ENCODE assay signal across 36 cellular contexts in genomic region chr6:73209117-73209516, GRCh38. TPM values are rescaled to one million over a fixed set of nuclear protein-coding genes. Genes with fewer than 3 reads are reported as not detected.
"Had no signal": no experiment of that assay in that cellular context is flagged by ENCODE, and none has a peak within 500 bp of the region (broad histone marks: within the 10 kb centered on the region; RNA-seq: fewer than 3 reads in every experiment).

No MANE protein-coding gene starts in this region.

- ATAC-seq: activated CD8-positive, alpha-beta T cell treated with anti-CD3 and anti-CD28 coated beads for 36 hours; activated naive CD4-positive, alpha-beta T cell treated with anti-CD3 and anti-CD28 coated beads, Interleukin-2, amount 50 U/mL, for 72 hours; activated T-cell treated with anti-CD3 and anti-CD28 coated beads, Interleukin-2, amount 50 U/mL, for 4 hours; activated T-cell treated with anti-CD3 and anti-CD28 coated beads, Interleukin-2, amount 50 U/mL, for 72 hours; activated T-helper 17 cell treated with anti-CD3 and anti-CD28 coated beads, Interleukin-2, amount 50 U/mL, for 72 hours; body of pancreas had no signal

- H3K4me3 Mint-ChIP-seq: activated B cell treated with CpG ODN at 0.5 μM for 24 hours; activated CD4-positive, alpha-beta memory T cell treated with anti-CD3 and anti-CD28 coated beads for 36 hours; activated CD4-positive, alpha-beta T cell treated with anti-CD3 and anti-CD28 coated beads, Interleukin-2, amount 10 ng/mL, durations not matched to agents 24 days and 14 days; activated CD8-positive, alpha-beta T cell treated with anti-CD3 and anti-CD28 coated beads for 36 hours; activated naive CD4-positive, alpha-beta T cell treated with anti-CD3 and anti-CD28 coated beads for 36 hours; activated naive CD8-positive, alpha-beta T cell treated with anti-CD3 and anti-CD28 coated beads for 36 hours; activated T-cell treated with anti-CD3 and anti-CD28 coated beads, Interleukin-2, amount 50 U/mL, for 4 hours; activated T-cell treated with anti-CD3 and anti-CD28 coated beads, Interleukin-2, amount 50 U/mL, for 72 hours; activated T-helper 1 cell treated with anti-CD3 and anti-CD28 coated beads, Interleukin-12 subunit alpha, Interleukin-12 subunit beta, Interleukin-2, Interleukin-4 antibody, amounts not matched to agents 30 ng/mL and 10 ng/mL and 1 ng/mL, durations not matched to agents 14 hours and 24 hours and 36 hours; activated T-helper 17 cell treated with anti-CD3 and anti-CD28 coated beads, Interleukin-2, amount 50 U/mL, for 72 hours; T-helper 1 cell treated with Interleukin-12 subunit alpha and Interleukin-12 subunit beta and Interleukin-4 antibody, amounts not matched to agents 30 μg/mL and 1 μg/mL, for 36 hours; T-helper 2 cell treated with Interferon-gamma antibody and Interleukin-4, amounts not matched to agents 5 μg/mL and 100 μg/mL, for 36 hours had no signal

- H3K9me3 Mint-ChIP-seq: activated B cell treated with CpG ODN at 0.5 μM for 24 hours; activated CD4-positive, alpha-beta memory T cell treated with anti-CD3 and anti-CD28 coated beads for 36 hours; activated CD4-positive, alpha-beta T cell treated with anti-CD3 and anti-CD28 coated beads, Interleukin-2, amount 10 ng/mL, durations not matched to agents 24 days and 14 days; activated CD8-positive, alpha-beta T cell treated with anti-CD3 and anti-CD28 coated beads for 36 hours; activated naive CD4-positive, alpha-beta T cell treated with anti-CD3 and anti-CD28 coated beads for 36 hours; activated naive CD4-positive, alpha-beta T cell treated with anti-CD3 and anti-CD28 coated beads, Interleukin-2, amount 50 U/mL, for 72 hours; activated naive CD8-positive, alpha-beta T cell treated with anti-CD3 and anti-CD28 coated beads for 36 hours; activated T-cell treated with anti-CD3 and anti-CD28 coated beads, Interleukin-2, amount 50 U/mL, for 4 hours; activated T-cell treated with anti-CD3 and anti-CD28 coated beads, Interleukin-2, amount 50 U/mL, for 72 hours; activated T-helper 1 cell treated with anti-CD3 and anti-CD28 coated beads, Interleukin-12 subunit alpha, Interleukin-12 subunit beta, Interleukin-2, Interleukin-4 antibody, amounts not matched to agents 30 ng/mL and 10 ng/mL and 1 ng/mL, durations not matched to agents 14 hours and 24 hours and 36 hours; activated T-helper 17 cell treated with anti-CD3 and anti-CD28 coated beads, Interleukin-2, amount 50 U/mL, for 72 hours; T-helper 1 cell treated with Interleukin-12 subunit alpha and Interleukin-12 subunit beta and Interleukin-4 antibody, amounts not matched to agents 30 μg/mL and 1 μg/mL, for 36 hours; T-helper 2 cell treated with Interferon-gamma antibody and Interleukin-4, amounts not matched to agents 5 μg/mL and 100 μg/mL, for 36 hours had no signal

- H3K27ac Mint-ChIP-seq: activated B cell treated with CpG ODN at 0.5 μM for 24 hours; activated CD4-positive, alpha-beta memory T cell treated with anti-CD3 and anti-CD28 coated beads for 36 hours; activated CD4-positive, alpha-beta T cell treated with anti-CD3 and anti-CD28 coated beads, Interleukin-2, amount 10 ng/mL, durations not matched to agents 24 days and 14 days; activated CD8-positive, alpha-beta T cell treated with anti-CD3 and anti-CD28 coated beads for 36 hours; activated naive CD4-positive, alpha-beta T cell treated with anti-CD3 and anti-CD28 coated beads for 36 hours; activated naive CD4-positive, alpha-beta T cell treated with anti-CD3 and anti-CD28 coated beads, Interleukin-2, amount 50 U/mL, for 72 hours; activated naive CD8-positive, alpha-beta T cell treated with anti-CD3 and anti-CD28 coated beads for 36 hours; activated T-cell treated with anti-CD3 and anti-CD28 coated beads, Interleukin-2, amount 50 U/mL, for 72 hours; activated T-helper 1 cell treated with anti-CD3 and anti-CD28 coated beads, Interleukin-12 subunit alpha, Interleukin-12 subunit beta, Interleukin-2, Interleukin-4 antibody, amounts not matched to agents 30 ng/mL and 10 ng/mL and 1 ng/mL, durations not matched to agents 14 hours and 24 hours and 36 hours; activated T-helper 17 cell treated with anti-CD3 and anti-CD28 coated beads, Interleukin-2, amount 50 U/mL, for 72 hours; T-helper 1 cell treated with Interleukin-12 subunit alpha and Interleukin-12 subunit beta and Interleukin-4 antibody, amounts not matched to agents 30 μg/mL and 1 μg/mL, for 36 hours; T-helper 2 cell treated with Interferon-gamma antibody and Interleukin-4, amounts not matched to agents 5 μg/mL and 100 μg/mL, for 36 hours had no signal

- H3K36me3 Mint-ChIP-seq: activated CD4-positive, alpha-beta memory T cell treated with anti-CD3 and anti-CD28 coated beads for 36 hours; activated naive CD4-positive, alpha-beta T cell treated with anti-CD3 and anti-CD28 coated beads, Interleukin-2, amount 50 U/mL, for 72 hours; activated naive CD8-positive, alpha-beta T cell treated with anti-CD3 and anti-CD28 coated beads for 36 hours had no signal

- H3K27me3 Mint-ChIP-seq: activated B cell treated with CpG ODN at 0.5 μM for 24 hours; activated CD4-positive, alpha-beta memory T cell treated with anti-CD3 and anti-CD28 coated beads for 36 hours; activated CD8-positive, alpha-beta T cell treated with anti-CD3 and anti-CD28 coated beads for 36 hours; activated T-helper 17 cell treated with anti-CD3 and anti-CD28 coated beads, Interleukin-2, amount 50 U/mL, for 72 hours had no signal

- H3K4me1 Mint-ChIP-seq: activated B cell treated with CpG ODN at 0.5 μM for 24 hours; activated CD4-positive, alpha-beta T cell treated with anti-CD3 and anti-CD28 coated beads, Interleukin-2, amount 10 ng/mL, durations not matched to agents 24 days and 14 days; activated naive CD8-positive, alpha-beta T cell treated with anti-CD3 and anti-CD28 coated beads for 36 hours; activated T-helper 17 cell treated with anti-CD3 and anti-CD28 coated beads, Interleukin-2, amount 50 U/mL, for 72 hours had no signal

- DNase-seq: activated B cell treated with CpG ODN at 0.5 μM for 24 hours; activated CD4-positive, alpha-beta memory T cell treated with anti-CD3 and anti-CD28 coated beads for 36 hours; activated CD4-positive, alpha-beta T cell treated with anti-CD3 and anti-CD28 coated beads for 4 hours; activated CD4-positive, alpha-beta T cell treated with anti-CD3 and anti-CD28 coated beads, Interleukin-2, amount 10 ng/mL, durations not matched to agents 24 days and 14 days; activated CD4-positive, alpha-beta T cell treated with anti-CD3 and anti-CD28 coated beads, Interleukin-2, amount 50 U/mL, for 1 hour; activated CD4-positive, alpha-beta T cell treated with anti-CD3 and anti-CD28 coated beads, Interleukin-2, amount 50 U/mL, for 4 hours; activated CD4-positive, CD25-positive, alpha-beta regulatory T cell treated with anti-CD3 and anti-CD28 coated beads, Interleukin-2, amount 50 U/mL, for 72 hours; activated CD8-positive, alpha-beta memory T cell treated with anti-CD3 and anti-CD28 coated beads, Interleukin-2, amount 50 U/mL, for 4 hours; activated CD8-positive, alpha-beta T cell treated with anti-CD3 and anti-CD28 coated beads for 36 hours; activated effector memory CD4-positive, alpha-beta T cell treated with anti-CD3 and anti-CD28 coated beads, Interleukin-2, amount 50 U/mL, for 16 hours; activated gamma-delta T cell treated with Interleukin-2 at 50 U/mL for 16 hours; activated naive CD4-positive, alpha-beta T cell; activated naive CD4-positive, alpha-beta T cell treated with anti-CD3 and anti-CD28 coated beads for 36 hours; activated naive CD4-positive, alpha-beta T cell treated with anti-CD3 and anti-CD28 coated beads, Interleukin-2, amount 50 U/mL, for 16 hours; activated naive CD8-positive, alpha-beta T cell treated with anti-CD3 and anti-CD28 coated beads for 36 hours; activated T-cell treated with anti-CD3 and anti-CD28 coated beads for 4 hours; activated T-cell treated with anti-CD3 and anti-CD28 coated beads, Interleukin-2, amount 50 U/mL, for 1 hour; activated T-cell treated with anti-CD3 and anti-CD28 coated beads, Interleukin-2, amount 50 U/mL, for 4 hours; activated T-cell treated with anti-CD3 and anti-CD28 coated beads, Interleukin-2, amount 50 U/mL, for 72 hours; adrenal gland; amniotic stem cell; aorta; body of pancreas; brain microvascular endothelial cell; SW 1271; T-helper 1 cell; T-helper 2 cell; T-helper 9 cell had no signal

RNA-seq across cellular contexts. Expression of gene KHDC1L, which starts 16.2 kb away (rescaled TPM):
- total RNA-seq: activated B cell treated with CpG ODN at 0.5 μM for 24 hours; activated CD4-positive, alpha-beta memory T cell treated with anti-CD3 and anti-CD28 coated beads for 36 hours; activated CD4-positive, alpha-beta T cell treated with anti-CD3 and anti-CD28 coated beads, Interleukin-2, amount 10 ng/mL, durations not matched to agents 24 days and 14 days; activated CD8-positive, alpha-beta T cell treated with anti-CD3 and anti-CD28 coated beads for 36 hours; activated naive CD4-positive, alpha-beta T cell treated with anti-CD3 and anti-CD28 coated beads for 36 hours; activated naive CD4-positive, alpha-beta T cell treated with anti-CD3 and anti-CD28 coated beads, Interleukin-2, amount 50 U/mL, for 72 hours; activated naive CD8-positive, alpha-beta T cell treated with anti-CD3 and anti-CD28 coated beads for 36 hours; activated T-cell treated with anti-CD3 and anti-CD28 coated beads, Interleukin-2, amount 50 U/mL, for 4 hours; activated T-cell treated with anti-CD3 and anti-CD28 coated beads, Interleukin-2, amount 50 U/mL, for 72 hours; activated T-helper 1 cell treated with anti-CD3 and anti-CD28 coated beads, Interleukin-12 subunit alpha, Interleukin-12 subunit beta, Interleukin-2, Interleukin-4 antibody, amounts not matched to agents 30 ng/mL and 10 ng/mL and 1 ng/mL, durations not matched to agents 14 hours and 24 hours and 36 hours; activated T-helper 17 cell treated with anti-CD3 and anti-CD28 coated beads, Interleukin-2, amount 50 U/mL, for 72 hours; adrenal gland; astrocyte; body of pancreas; breast epithelium; cardiac septum had no signal
